ENCODE assay signal across 20 cellular contexts in genomic region chr18:53411511-53411910, GRCh38.
DNase-seq lines count a peak whose midpoint lies in the region; ATAC-seq and TF ChIP-seq lines count a peak whose summit lies in the region.
"Had no signal": no experiment of that assay in that cellular context is flagged by ENCODE, and none has a peak within 500 bp of the region (broad histone marks: within the 10 kb centered on the region; RNA-seq: fewer than 3 reads in every experiment).

No MANE protein-coding gene starts in this region.

- H3K27ac ChIP-seq in ovary: no peak overlapping the region
- H3K27ac ChIP-seq: A549 had no signal

- TF ChIP-seq POLR2A in ovary (IDR thresholded peaks at IDR 0.05): no peak

- DNase-seq in NCI-H446 treated with DMSO at 0.1 percent for 48 hours (lab: John Stamatoyannopoulos, UW) (peak; percentile 40), medulla oblongata (ENCODE audit: extremely low spot score) (peak; percentile 68), putamen (ENCODE audit: low spot score) (peak; percentile 21), ovary (no peak)
- DNase-seq in activated CD4-positive, CD25-positive, alpha-beta regulatory T cell (lab: John Stamatoyannopoulos, UW): no peak
- DNase-seq: 8988T; ACHN; AML-193; C1 segment of cervical spinal cord; Calu3; CD4-positive, alpha-beta memory T cell; COR-L47; DMS53; DMS79 treated with DMSO at 0.1 percent for 48 hours; GF-D8; H9 had no signal

- H3K9me3 ChIP-seq in ovary: no peaks in the 10 kb centered on the region
- H3K9me3 ChIP-seq: A549 had no signal

- H3K4me3 ChIP-seq in ovary: no peak overlapping the region
- H3K4me3 ChIP-seq: A549, GM23338 had no signal

- no peaks in the 10 kb centered on the region for H3K27me3 ChIP-seq in ovary

- H3K36me3 ChIP-seq in ovary: no peaks in the 10 kb centered on the region

- intact Hi-C loops in ovary (cut with DNase I): no loop called here

- ATAC-seq in HG02981 (IDR thresholded peaks at IDR 0.05; ENCODE audit: unreplicated experiment): no peak
- ATAC-seq: A549, GM23338, HCT116 had no signal

- TF ChIP-seq CTCF in ovary (IDR thresholded peaks at IDR 0.05): no peak

- no peak for TF ChIP-seq EP300 in ovary (IDR thresholded peaks at IDR 0.05)

- H3K4me1 ChIP-seq in ovary (ENCODE audit: insufficient read depth): no peaks in the 10 kb centered on the region
- H3K4me1 ChIP-seq: A549 had no signal

- WGBS in ovary, 3 donors: 56 to 71% (median 59%) methylated on average over 3 of the region's 3 CpGs

Comparison
In these comparisons a context has a peak if more than half of its experiments do, and no peak if none do; other contexts are left out.
1. DNase-seq: peak in NCI-H446 treated with DMSO at 0.1 percent for 48 hours (single experiment), medulla oblongata (single experiment) and putamen (single experiment); none in activated CD4-positive, CD25-positive, alpha-beta regulatory T cell (0 of 4) and ovary (0 of 5).